Comparison of ENCODE assay signal across 18 cellular contexts in the genomic region with DNA sequence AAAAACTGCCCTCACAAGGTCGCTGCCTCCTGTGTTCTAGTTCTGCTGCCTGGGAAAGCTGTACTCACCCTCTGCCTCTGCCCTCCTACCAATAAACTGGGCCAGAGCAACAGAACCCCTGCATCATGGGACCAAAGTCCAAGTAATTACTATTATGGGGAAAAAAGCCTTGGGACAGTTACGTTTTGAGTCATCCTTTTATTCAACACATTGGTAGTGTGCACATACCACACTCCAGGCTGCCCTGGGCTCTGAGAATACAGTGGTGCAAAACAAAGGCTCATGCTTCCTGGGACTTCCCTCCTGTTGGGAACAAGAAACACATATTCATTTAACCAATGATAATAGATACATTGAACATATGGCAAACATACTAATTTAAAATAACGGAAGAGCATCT. TPM values are rescaled to one million over a fixed set of nuclear protein-coding genes. Genes with fewer than 3 reads are reported as not detected.
DNase-seq lines count a peak whose midpoint lies in the region; TF ChIP-seq lines count a peak whose summit lies in the region.
"Had no signal": no experiment of that assay in that cellular context is flagged by ENCODE, and none has a peak within 500 bp of the region (broad histone marks: within the 10 kb centered on the region; RNA-seq: fewer than 3 reads in every experiment).

No MANE protein-coding gene starts in this region.

- H3K27me3 ChIP-seq in GM23248 (replicated peaks; ENCODE audit: insufficient read depth) (no peaks in the 10 kb centered on the region), esophagus muscularis mucosa (no peaks in the 10 kb centered on the region), osteoblast (ENCODE audit: insufficient read depth, low read length) (no peaks in the 10 kb centered on the region), H9 (ENCODE audit: insufficient read depth, low read length) (no peaks in the 10 kb centered on the region)

- H3K4me1 ChIP-seq in GM23248 (ENCODE audit: insufficient read depth) (no peaks in the 10 kb centered on the region; the same call in none of the 2 replicates), esophagus muscularis mucosa (peaks cover 34 to 68% (median 60%) of the 10 kb centered on the region in 4 donors), osteoblast (ENCODE audit: insufficient read depth, low read length) (peaks cover 12% of the 10 kb centered on the region), H9 (ENCODE audit: insufficient read depth, low read length) (no peaks in the 10 kb centered on the region)
- H3K4me1 ChIP-seq: A549 had no signal

- intact Hi-C loops in esophagus muscularis mucosa (cut with DNase I), result no loop called here
- intact Hi-C loops in activated T-helper 2 cell treated with anti-CD3 and anti-CD28 coated beads, Interferon-gamma antibody, Interleukin-2, Interleukin-4, amounts not matched to agents 10 μg/mL and 5 μg/mL and 100 μg/mL, durations not matched to agents 14 hours and 24 hours and 36 hours (cut with micrococcal nuclease), result no loop called here

- no peak overlapping the region for H3T11ph ChIP-seq in H9 (ENCODE audit: low read length)

- H3K9me3 ChIP-seq in GM23248 (ENCODE audit: low read depth), result no peaks in the 10 kb centered on the region
- no peaks in the 10 kb centered on the region for H3K9me3 ChIP-seq in esophagus muscularis mucosa
- no peaks in the 10 kb centered on the region for H3K9me3 ChIP-seq in osteoblast (ENCODE audit: low read depth, low read length)
- H3K9me3 ChIP-seq in H9 (ENCODE audit: control insufficient read depth, low read depth, low read length), result no peaks in the 10 kb centered on the region
- H3K9me3 ChIP-seq: A549, SK-N-SH had no signal

- H3K9me3 Mint-ChIP-seq in H9, result peaks cover 2 to 4% of the 10 kb centered on the region in 2 experiments; a peak in 3 of 5 replicates
- no peaks in the 10 kb centered on the region for H3K9me3 Mint-ChIP-seq in activated T-helper 2 cell treated with anti-CD3 and anti-CD28 coated beads, Interferon-gamma antibody, Interleukin-2, Interleukin-4, amounts not matched to agents 10 μg/mL and 5 μg/mL and 100 μg/mL, durations not matched to agents 14 hours and 24 hours and 36 hours
- H3K9me3 Mint-ChIP-seq: GM23338 had no signal

- no peak overlapping the region for H2BK15ac ChIP-seq in H9 (ENCODE audit: low read depth, low read length)

- H3K79me2 ChIP-seq in GM23248 (ENCODE audit: insufficient read depth) (peaks cover 86% of the 10 kb centered on the region), osteoblast (ENCODE audit: insufficient read depth, low read length) (peaks cover 49% of the 10 kb centered on the region), H9 (ENCODE audit: insufficient read depth, low read length) (no peaks in the 10 kb centered on the region; the same call in 1 of the 2 replicates)

- peaks cover 7 to 16% of the 10 kb centered on the region in 2 experiments for H3K4me1 Mint-ChIP-seq in H9
- no peaks in the 10 kb centered on the region for H3K4me1 Mint-ChIP-seq in activated T-helper 2 cell treated with anti-CD3 and anti-CD28 coated beads, Interferon-gamma antibody, Interleukin-2, Interleukin-4, amounts not matched to agents 10 μg/mL and 5 μg/mL and 100 μg/mL, durations not matched to agents 14 hours and 24 hours and 36 hours (ENCODE audit: low read depth)

- no peak overlapping the region for H4K5ac ChIP-seq in H9 (ENCODE audit: insufficient read length, low read depth, low read length)

- H4K91ac ChIP-seq in H9 (ENCODE audit: insufficient read length, low read depth, low read length), result no peak overlapping the region

- H2BK120ac ChIP-seq in H9 (ENCODE audit: low read depth, low read length, poor library complexity, severe bottlenecking), result no peak overlapping the region

- H3K4me2 ChIP-seq in GM23248 (ENCODE audit: unreplicated experiment) (no peak overlapping the region), osteoblast (ENCODE audit: insufficient read depth, low read length) (no peak overlapping the region), H9 (ENCODE audit: insufficient read depth, insufficient read length, low read length) (no peak overlapping the region)
- H3K4me2 ChIP-seq: A549, GM23338, SK-N-SH had no signal

- peaks cover 20% of the 10 kb centered on the region; the same call in 1 of the 2 replicates for H3F3A ChIP-seq in GM23248 (ENCODE audit: insufficient read depth)

- no peak overlapping the region for H3K23ac ChIP-seq in H9 (ENCODE audit: insufficient read length, low read depth, low read length)

- TF ChIP-seq CTCF in esophagus muscularis mucosa (IDR thresholded peaks at IDR 0.05) (no peak), osteoblast (IDR thresholded peaks at IDR 0.05; ENCODE audit: extremely low read depth, low read depth, low read length) (no peak), H9 (conservative IDR thresholded peaks at IDR 0.05) (no peak)

- 0 out of 2 replicates have a peak, but pooled peaks cover 12% of the 10 kb centered on the region for H4K20me1 ChIP-seq in GM23248 (ENCODE audit: insufficient read depth)
- H4K20me1 ChIP-seq in osteoblast (ENCODE audit: insufficient read depth, low read length), result peaks cover 27% of the 10 kb centered on the region
- no peaks in the 10 kb centered on the region for H4K20me1 ChIP-seq in H9 (ENCODE audit: control insufficient read depth, insufficient read depth, insufficient read length)

- in situ Hi-C loops in GM23248 (cut with MboI), result no loop called here

- H3K4me3 ChIP-seq in GM23248 (no peak overlapping the region), esophagus muscularis mucosa (no peak overlapping the region), osteoblast (ENCODE audit: insufficient read depth, low read length) (no peak overlapping the region)
- H3K4me3 ChIP-seq: A549, GM23338 had no signal

- H3K56ac ChIP-seq in H9 (ENCODE audit: insufficient read length, low read depth, low read length), result no peak overlapping the region

- H4K8ac ChIP-seq in H9 (replicated peaks; ENCODE audit: insufficient read length, low read depth, low read length), result no peak overlapping the region

- TF ChIP-seq EP300 in esophagus muscularis mucosa (IDR thresholded peaks at IDR 0.05), result no peak

- 51 to 53% methylated on average over 3 of the region's 3 CpGs for WGBS in GM23248 (ENCODE audit: low coverage in 1 of 2, low lambda C conversion rate in 2 of 2, missing lambda C conversion rate in 2 of 2), 2 experiments
- WGBS in esophagus muscularis mucosa, result 42% methylated on average over 2 of the region's 3 CpGs
- WGBS in H9 (ENCODE audit: extremely low coverage, insufficient read length, low lambda C conversion rate), result no CpG with 5 or more reads among the region's 3 CpGs

- H3K9me2 ChIP-seq in GM23248 (ENCODE audit: insufficient read depth), result no peaks in the 10 kb centered on the region
- H3K9me2 ChIP-seq: SK-N-SH had no signal

- no peak overlapping the region for H3K9ac ChIP-seq in GM23248
- no peak overlapping the region for H3K9ac ChIP-seq in H9 (ENCODE audit: extremely low read depth, insufficient read length, low read length)
- H3K9ac ChIP-seq: SK-N-SH had no signal

- H2BK20ac ChIP-seq in H9 (ENCODE audit: low read depth, low read length, poor library complexity, severe bottlenecking), result no peak overlapping the region

- no peak overlapping the region for H3K4me3 Mint-ChIP-seq in H9
- H3K4me3 Mint-ChIP-seq in activated T-helper 2 cell treated with anti-CD3 and anti-CD28 coated beads, Interferon-gamma antibody, Interleukin-2, Interleukin-4, amounts not matched to agents 10 μg/mL and 5 μg/mL and 100 μg/mL, durations not matched to agents 14 hours and 24 hours and 36 hours (ENCODE audit: low read depth), result no peak overlapping the region
- H3K4me3 Mint-ChIP-seq: GM23338 had no signal

- H3K27ac ChIP-seq in GM23248, result peak overlapping the region; percentile 24; the same call in 1 of the 2 replicates
- H3K27ac ChIP-seq in esophagus muscularis mucosa (replicated peaks in 1 of 4), result peak overlapping the region; percentile 54 to 75 (median 68)
- H3K27ac ChIP-seq in osteoblast (ENCODE audit: low read depth, low read length), result no peak overlapping the region
- no peak overlapping the region for H3K27ac ChIP-seq in H9 (ENCODE audit: insufficient read length, low read depth, low read length)
- H3K27ac ChIP-seq: A549 had no signal

- H3K36me3 ChIP-seq in GM23248 (ENCODE audit: low read depth), result no peaks in the 10 kb centered on the region
- no peaks in the 10 kb centered on the region for H3K36me3 ChIP-seq in esophagus muscularis mucosa
- no peaks in the 10 kb centered on the region for H3K36me3 ChIP-seq in osteoblast (ENCODE audit: insufficient read depth, low read length)

- DNase-seq in AG08396 (ENCODE audit: low spot score) (peak; percentile 75), GM23248 (peak; percentile 66), esophagus muscularis mucosa (ENCODE audit: extremely low spot score) (no peak), osteoblast (ENCODE audit: insufficient read length, low spot score, missing footprints) (peak; percentile 88), LoVo (ENCODE audit: low spot score) (no peak), H9 (no peak), T-helper 9 cell (no peak)
- DNase-seq in activated T-helper 2 cell treated with anti-CD3 and anti-CD28 coated beads, Interferon-gamma antibody, Interleukin-2, Interleukin-4, amounts not matched to agents 10 μg/mL and 5 μg/mL and 100 μg/mL, durations not matched to agents 14 hours and 24 hours and 36 hours (ENCODE audit: low spot score), result no peak
- DNase-seq: COR-L47, KG1, NCI-H1092, NCI-H2081 treated with DMSO at 0.1 percent for 48 hours, NCI-H510A, SHP77, SK-N-SH had no signal

- H3K23me2 ChIP-seq in H9 (ENCODE audit: insufficient read length, low read depth, low read length, poor library complexity, severe bottlenecking), result no peaks in the 10 kb centered on the region

- H3K14ac ChIP-seq in H9 (ENCODE audit: insufficient read depth, low read length), result no peak overlapping the region; the same call in 1 of the 2 replicates

- H3K79me1 ChIP-seq in H9 (ENCODE audit: insufficient read depth, low read depth, low read length, poor library complexity, severe bottlenecking), result no peaks in the 10 kb centered on the region

- no peak overlapping the region for H3K27ac Mint-ChIP-seq in H9
- no peak overlapping the region for H3K27ac Mint-ChIP-seq in activated T-helper 2 cell treated with anti-CD3 and anti-CD28 coated beads, Interferon-gamma antibody, Interleukin-2, Interleukin-4, amounts not matched to agents 10 μg/mL and 5 μg/mL and 100 μg/mL, durations not matched to agents 14 hours and 24 hours and 36 hours
- H3K27ac Mint-ChIP-seq: GM23338 had no signal

- peaks cover 0 to 3% (median 0%) of the 10 kb centered on the region in 3 experiments; a peak in 3 of 7 replicates for H3K36me3 Mint-ChIP-seq in H9 (ENCODE audit: insufficient read depth in 1 of 3, low read depth in 3 of 3)
- H3K36me3 Mint-ChIP-seq in activated T-helper 2 cell treated with anti-CD3 and anti-CD28 coated beads, Interferon-gamma antibody, Interleukin-2, Interleukin-4, amounts not matched to agents 10 μg/mL and 5 μg/mL and 100 μg/mL, durations not matched to agents 14 hours and 24 hours and 36 hours (ENCODE audit: low read depth), result no peaks in the 10 kb centered on the region

- no peak overlapping the region for H2BK12ac ChIP-seq in H9 (ENCODE audit: insufficient read length, low read depth, low read length)

- no peak overlapping the region for H3K18ac ChIP-seq in H9 (ENCODE audit: insufficient read length, low read depth, low read length)

- H2BK5ac ChIP-seq in H9 (ENCODE audit: insufficient read length, low read length), result no peak overlapping the region

- H2AK5ac ChIP-seq in H9 (ENCODE audit: insufficient read length, low read length), result no peak overlapping the region

- H3K27me3 Mint-ChIP-seq in H9 (ENCODE audit: low read depth), result no peaks in the 10 kb centered on the region; the same call in 1 of the 2 replicates
- no peaks in the 10 kb centered on the region for H3K27me3 Mint-ChIP-seq in activated T-helper 2 cell treated with anti-CD3 and anti-CD28 coated beads, Interferon-gamma antibody, Interleukin-2, Interleukin-4, amounts not matched to agents 10 μg/mL and 5 μg/mL and 100 μg/mL, durations not matched to agents 14 hours and 24 hours and 36 hours (ENCODE audit: low read depth)

- H2AFZ ChIP-seq in GM23248, result no peak overlapping the region
- H2AFZ ChIP-seq in osteoblast (ENCODE audit: low read length), result no peak overlapping the region
- no peak overlapping the region for H2AFZ ChIP-seq in H9 (ENCODE audit: low read length)
- H2AFZ ChIP-seq: GM23338 had no signal

- no peak overlapping the region for H3K4ac ChIP-seq in H9 (ENCODE audit: low read depth, low read length)

- no peak for TF ChIP-seq POLR2A in esophagus muscularis mucosa (IDR thresholded peaks at IDR 0.05; ENCODE audit: low read depth)

RNA-seq across cellular contexts. Expression of gene CACNA1C, which starts 49.0 kb away (rescaled TPM):
- total RNA-seq in GM23248 (2014; rRNA removed; shearing (Covaris generic)), result 8.6 and 11.5 TPM in 2 replicates
- 2.5 and 4.9 TPM in 2 replicates for polyA plus RNA-seq in GM23248 (2016; fragmentation: Nextera tagmentation; extraction: Ambion mirVana)
- 100 to 1,000 TPM in 1 of 4 donors, 10 to 100 TPM in 3; 44.1 to 104 (median 49.4) TPM for total RNA-seq in esophagus muscularis mucosa
- total RNA-seq in osteoblast, result 19.2 and 22.4 TPM in 2 replicates
- total RNA-seq in H9 (2021), result 0.81 and 1.1 TPM in 2 replicates
- 0.11 and 0.14 TPM in 2 replicates for total RNA-seq in activated T-helper 2 cell treated with anti-CD3 and anti-CD28 coated beads, Interferon-gamma antibody, Interleukin-2, Interleukin-4, amounts not matched to agents 10 μg/mL and 5 μg/mL and 100 μg/mL, durations not matched to agents 14 hours and 24 hours and 36 hours
- total RNA-seq: MCF 10A had no signal
- polyA plus RNA-seq: A549 had no signal

Comparison
In these comparisons a context has a peak if more than half of its experiments do, and no peak if none do; other contexts are left out.
1. DNase-seq: peak in AG08396 (single experiment), GM23248 (single experiment) and osteoblast (single experiment); none in esophagus muscularis mucosa (single experiment), LoVo (single experiment), H9 (single experiment), activated T-helper 2 cell treated with anti-CD3 and anti-CD28 coated beads, Interferon-gamma antibody, Interleukin-2, Interleukin-4, amounts not matched to agents 10 μg/mL and 5 μg/mL and 100 μg/mL, durations not matched to agents 14 hours and 24 hours and 36 hours (single experiment) and T-helper 9 cell (single experiment).
2. H3K27ac ChIP-seq: peak in GM23248 (single experiment) and esophagus muscularis mucosa (4 of 4); none in osteoblast (single experiment) and H9 (single experiment).